ENCODE assay signal across 26 cellular contexts in the genomic region with DNA sequence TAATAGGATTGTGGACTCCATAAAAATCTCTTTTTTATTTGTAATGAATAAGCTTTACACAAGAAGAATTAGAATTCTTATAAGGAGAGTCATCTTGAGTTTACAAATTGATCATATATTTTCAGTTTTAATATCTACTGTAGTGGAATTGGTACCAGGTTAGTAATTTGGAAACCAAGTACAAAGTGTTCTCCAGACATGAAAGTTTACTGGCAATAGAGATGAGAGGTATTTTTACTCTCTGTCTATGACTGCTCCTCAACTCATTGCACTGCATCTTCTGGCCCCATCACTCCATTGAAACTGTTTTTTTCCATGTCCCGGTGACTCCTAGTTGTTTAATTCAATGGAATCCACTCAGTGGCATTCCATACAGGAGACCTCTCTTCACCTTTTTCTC.
"Had no signal": no experiment of that assay in that cellular context is flagged by ENCODE, and none has a peak within 500 bp of the region (broad histone marks: within the 10 kb centered on the region; RNA-seq: fewer than 3 reads in every experiment).

No MANE protein-coding gene starts in this region.

- H3K27me3 ChIP-seq: esophagus muscularis mucosa, heart left ventricle, neutrophil, right lobe of liver, tibial nerve had no signal

- H3K27me3 Mint-ChIP-seq: activated CD4-positive, alpha-beta memory T cell treated with anti-CD3 and anti-CD28 coated beads, Interleukin-2, amount 10 ng/mL, durations not matched to agents 7 days and 5 days; central memory CD8-positive, alpha-beta T cell; dendritic cell treated with granulocyte-macrophage colony-stimulating factor and Interleukin-4, amounts not matched to agents 40 ng/mL and 50 ng/mL, for 4 days had no signal

- H3K27ac ChIP-seq: esophagus muscularis mucosa, foreskin keratinocyte, heart left ventricle, neutrophil, right lobe of liver, tibial nerve had no signal

- H3K36me3 Mint-ChIP-seq: activated naive CD4-positive, alpha-beta T cell treated with anti-CD3 and anti-CD28 coated beads, Interleukin-2, amount 50 U/mL, for 72 hours; immature natural killer cell; mesothelial cell of epicardium; naive B cell; stimulated activated memory B cell treated with anti-CD40 and anti-IgM and Interleukin-4, amounts not matched to agents 10 μg/mL and 1 μg/mL and 100 μg/mL, for 72 hours had no signal

- DNase-seq: activated CD4-positive, alpha-beta memory T cell treated with anti-CD3 and anti-CD28 coated beads, Interleukin-2, amount 10 ng/mL, durations not matched to agents 7 days and 5 days; activated CD4-positive, alpha-beta T cell treated with anti-CD3 and anti-CD28 coated beads for 48 hours; activated CD8-positive, alpha-beta memory T cell treated with anti-CD3 and anti-CD28 coated beads, Interleukin-2, amount 50 U/mL, for 48 hours; activated naive CD4-positive, alpha-beta T cell; activated T-cell treated with anti-CD3 and anti-CD28 coated beads, Interleukin-2, amount 50 U/mL, for 4 hours; endodermal cell; foreskin keratinocyte; heart left ventricle; hypothalamus; immature natural killer cell; kidney; left colon; mammary epithelial cell; naive B cell; nephron progenitor cell; right lobe of liver; stimulated activated CD4-positive, alpha-beta T cell treated with anti-CD3 and anti-CD28 coated beads, Interleukin-2, amount 100 ng/mL, for 48 hours had no signal

- H3K27ac Mint-ChIP-seq: activated CD4-positive, alpha-beta memory T cell treated with anti-CD3 and anti-CD28 coated beads, Interleukin-2, amount 10 ng/mL, durations not matched to agents 7 days and 5 days; activated naive CD4-positive, alpha-beta T cell treated with anti-CD3 and anti-CD28 coated beads, Interleukin-2, amount 50 U/mL, for 72 hours; dendritic cell treated with granulocyte-macrophage colony-stimulating factor and Interleukin-4, amounts not matched to agents 40 ng/mL and 50 ng/mL, for 4 days; endodermal cell; immature natural killer cell; mesothelial cell of epicardium; naive B cell; nephron progenitor cell; stimulated activated memory B cell treated with anti-CD40 and anti-IgM and Interleukin-4, amounts not matched to agents 10 μg/mL and 1 μg/mL and 100 μg/mL, for 72 hours; T-helper 2 cell treated with Interferon-gamma antibody and Interleukin-4, amounts not matched to agents 5 μg/mL and 100 μg/mL, for 36 hours had no signal

- H3K9me3 Mint-ChIP-seq: activated CD4-positive, alpha-beta memory T cell treated with anti-CD3 and anti-CD28 coated beads, Interleukin-2, amount 10 ng/mL, durations not matched to agents 7 days and 5 days; activated T-cell treated with anti-CD3 and anti-CD28 coated beads, Interleukin-2, amount 50 U/mL, for 4 hours; dendritic cell treated with granulocyte-macrophage colony-stimulating factor and Interleukin-4, amounts not matched to agents 40 ng/mL and 50 ng/mL, for 4 days; endodermal cell; mesothelial cell of epicardium; nephron progenitor cell; stimulated activated memory B cell treated with anti-CD40 and anti-IgM and Interleukin-4, amounts not matched to agents 10 μg/mL and 1 μg/mL and 100 μg/mL, for 72 hours; T-helper 2 cell treated with Interferon-gamma antibody and Interleukin-4, amounts not matched to agents 5 μg/mL and 100 μg/mL, for 36 hours had no signal

- H3K4me1 ChIP-seq: foreskin keratinocyte, right lobe of liver, tibial nerve had no signal

- H3K9me3 ChIP-seq: esophagus muscularis mucosa, heart left ventricle, neutrophil, right lobe of liver, tibial nerve had no signal

- ATAC-seq: foreskin keratinocyte; heart left ventricle; left colon; right lobe of liver; stimulated activated memory B cell treated with anti-CD40 and anti-IgM and Interleukin-4, amounts not matched to agents 10 μg/mL and 1 μg/mL and 100 μg/mL, for 72 hours had no signal

- H3K4me3 ChIP-seq: esophagus muscularis mucosa, heart left ventricle, right lobe of liver, tibial nerve had no signal

- H3K4me1 Mint-ChIP-seq: activated CD4-positive, alpha-beta memory T cell treated with anti-CD3 and anti-CD28 coated beads, Interleukin-2, amount 10 ng/mL, durations not matched to agents 7 days and 5 days; central memory CD8-positive, alpha-beta T cell; endodermal cell; immature natural killer cell; naive B cell; nephron progenitor cell; stimulated activated memory B cell treated with anti-CD40 and anti-IgM and Interleukin-4, amounts not matched to agents 10 μg/mL and 1 μg/mL and 100 μg/mL, for 72 hours had no signal

- H3K36me3 ChIP-seq: esophagus muscularis mucosa, heart left ventricle, neutrophil, right lobe of liver, tibial nerve had no signal

- H3K4me3 Mint-ChIP-seq: activated CD4-positive, alpha-beta memory T cell treated with anti-CD3 and anti-CD28 coated beads, Interleukin-2, amount 10 ng/mL, durations not matched to agents 7 days and 5 days; activated T-cell treated with anti-CD3 and anti-CD28 coated beads, Interleukin-2, amount 50 U/mL, for 4 hours; central memory CD8-positive, alpha-beta T cell; dendritic cell treated with granulocyte-macrophage colony-stimulating factor and Interleukin-4, amounts not matched to agents 40 ng/mL and 50 ng/mL, for 4 days; endodermal cell; immature natural killer cell; mesothelial cell of epicardium; naive B cell; nephron progenitor cell; stimulated activated memory B cell treated with anti-CD40 and anti-IgM and Interleukin-4, amounts not matched to agents 10 μg/mL and 1 μg/mL and 100 μg/mL, for 72 hours; T-helper 2 cell treated with Interferon-gamma antibody and Interleukin-4, amounts not matched to agents 5 μg/mL and 100 μg/mL, for 36 hours had no signal
